8 cellular contexts compared by ENCODE assay signal in the genomic region with DNA sequence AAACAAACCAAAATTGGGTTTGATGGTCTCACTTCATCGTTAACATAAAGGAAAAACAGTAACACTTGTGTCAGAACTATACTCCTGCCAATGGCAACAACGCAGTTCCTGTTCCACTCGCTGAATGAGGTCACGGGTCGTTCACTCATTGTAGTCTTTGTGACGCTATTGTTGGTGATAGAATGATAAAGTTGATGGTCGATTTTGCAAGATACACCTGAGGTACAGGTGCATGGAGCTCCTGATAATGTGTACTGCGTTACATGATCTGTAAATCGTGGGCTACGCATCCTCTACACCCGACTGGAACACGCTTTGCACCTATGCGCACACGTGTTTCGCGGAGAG. TPM values are rescaled to one million over a fixed set of nuclear protein-coding genes. Genes with fewer than 3 reads are reported as not detected.
DNase-seq lines count a peak whose midpoint lies in the region; ATAC-seq and TF ChIP-seq lines count a peak whose summit lies in the region.

No MANE protein-coding gene starts in this region.

- intact Hi-C loops in CD14-positive monocyte (cut with micrococcal nuclease): loop anchor here (1.0 to 5.0 kb wide), 5 partner anchors 15 to 64 kb away; a partner anchor contains a TSS

- peaks cover 5 to 8% of the 10 kb centered on the region in 2 donors for H3K36me3 Mint-ChIP-seq in CD14-positive monocyte
- H3K36me3 Mint-ChIP-seq in T-helper 1 cell treated with Interleukin-12 subunit alpha and Interleukin-12 subunit beta and Interleukin-4 antibody, amounts not matched to agents 30 μg/mL and 1 μg/mL, for 36 hours (ENCODE audit: low read depth): no peaks in the 10 kb centered on the region

- H3K4me1 Mint-ChIP-seq in CD14-positive monocyte: peaks cover 34% of the 10 kb centered on the region
- peaks cover 21% of the 10 kb centered on the region for H3K4me1 Mint-ChIP-seq in T-helper 1 cell treated with Interleukin-12 subunit alpha and Interleukin-12 subunit beta and Interleukin-4 antibody, amounts not matched to agents 30 μg/mL and 1 μg/mL, for 36 hours (ENCODE audit: low read depth)

- H3K4me3 ChIP-seq in foreskin fibroblast (ENCODE audit: low read depth in 1 of 2, low read length in 2 of 2) (peak overlapping the region; percentile 71 to 98), retinal pigment epithelial cell (ENCODE audit: low read length) (peak overlapping the region; percentile 41)

- peak overlapping the region; percentile 88 to 92 for H3K4me3 Mint-ChIP-seq in CD14-positive monocyte
- peak overlapping the region; percentile 93 for H3K4me3 Mint-ChIP-seq in T-helper 1 cell treated with Interleukin-12 subunit alpha and Interleukin-12 subunit beta and Interleukin-4 antibody, amounts not matched to agents 30 μg/mL and 1 μg/mL, for 36 hours

- TF ChIP-seq CTCF in CD14-positive monocyte (IDR thresholded peaks at IDR 0.05) (no peak), foreskin fibroblast (IDR thresholded peaks at IDR 0.05; ENCODE audit: low read depth, low read length) (no peak), retinal pigment epithelial cell (conservative IDR thresholded peaks at IDR 0.05; ENCODE audit: low read depth, low read length) (no peak)

- H3K27me3 Mint-ChIP-seq in CD14-positive monocyte (ENCODE audit: low read depth in 3 of 3): peaks cover 0 to 7% (median 1%) of the 10 kb centered on the region in 3 donors
- no peaks in the 10 kb centered on the region for H3K27me3 Mint-ChIP-seq in T-helper 1 cell treated with Interleukin-12 subunit alpha and Interleukin-12 subunit beta and Interleukin-4 antibody, amounts not matched to agents 30 μg/mL and 1 μg/mL, for 36 hours (ENCODE audit: low read depth)

- peaks cover 0 to 5% (median 0%) of the 10 kb centered on the region in 7 donors for H3K9me3 Mint-ChIP-seq in CD14-positive monocyte
- H3K9me3 Mint-ChIP-seq in T-helper 1 cell treated with Interleukin-12 subunit alpha and Interleukin-12 subunit beta and Interleukin-4 antibody, amounts not matched to agents 30 μg/mL and 1 μg/mL, for 36 hours: no peaks in the 10 kb centered on the region

- peak; percentile 12 for ATAC-seq in GM21526 (IDR thresholded peaks at IDR 0.05; ENCODE audit: low FRiP score, unreplicated experiment)
- no peak for ATAC-seq in HG02623 (IDR thresholded peaks at IDR 0.05; ENCODE audit: unreplicated experiment)

- DNase-seq in CD14-positive monocyte (ENCODE audit: low spot score) (peak; percentile 52), foreskin fibroblast (peak in 1 of 2 donors; percentile 28), retinal pigment epithelial cell (ENCODE audit: low read depth) (no peak), kidney tubule cell (ENCODE audit: low spot score) (no peak)
- no peak for DNase-seq in activated effector memory CD4-positive, alpha-beta T cell treated with anti-CD3 and anti-CD28 coated beads, Interleukin-2, amount 50 U/mL, for 16 hours

- H3K27ac Mint-ChIP-seq in CD14-positive monocyte: peak overlapping the region; percentile 40 to 96 (median 87)
- H3K27ac Mint-ChIP-seq in T-helper 1 cell treated with Interleukin-12 subunit alpha and Interleukin-12 subunit beta and Interleukin-4 antibody, amounts not matched to agents 30 μg/mL and 1 μg/mL, for 36 hours: peak overlapping the region; percentile 67

RNA-seq across cellular contexts. Expression of a gene that starts 0.4 kb away (rescaled TPM):
- 1 to 10 TPM; 2.5 to 3.5 TPM for polyA plus RNA-seq in CD14-positive monocyte

RNA-seq across cellular contexts. Expression of a gene that starts 20.0 kb away (rescaled TPM):
- polyA plus RNA-seq in CD14-positive monocyte: not detected

RNA-seq across cellular contexts. Expression of a gene that starts 31.0 kb away (rescaled TPM):
- 100 to 1,000 TPM; 471 to 509 TPM for polyA plus RNA-seq in CD14-positive monocyte

RNA-seq across cellular contexts. Expression of a gene that starts 42.5 kb away (rescaled TPM):
- polyA plus RNA-seq in CD14-positive monocyte: 10 to 100 TPM; 17.3 to 17.8 TPM

RNA-seq across cellular contexts. Expression of a gene that starts 44.9 kb away (rescaled TPM):
- 1 to 10 TPM; 2.2 to 2.7 TPM for polyA plus RNA-seq in CD14-positive monocyte
